Comparison of ENCODE assay signal across 20 cellular contexts in genomic region chr14:105007593-105008264, GRCh38. TPM values are rescaled to one million over a fixed set of nuclear protein-coding genes. Genes with fewer than 3 reads are reported as not detected.
A peak's percentile ranks its signal among the peaks of the same experiment; 100 is the strongest.
DNase-seq lines count a peak whose midpoint lies in the region; ATAC-seq and TF ChIP-seq lines count a peak whose summit lies in the region.
"Had no signal": no experiment of that assay in that cellular context is flagged by ENCODE, and none has a peak within 500 bp of the region (broad histone marks: within the 10 kb centered on the region; RNA-seq: fewer than 3 reads in every experiment).

No MANE protein-coding gene starts in this region.

- peaks cover 31% of the 10 kb centered on the region for H3K36me3 ChIP-seq in osteoblast (ENCODE audit: insufficient read depth, low read length)

- no peak overlapping the region for H3K27ac ChIP-seq in osteoblast (ENCODE audit: low read depth, low read length)

- H3K27ac Mint-ChIP-seq in WTC11: peak overlapping the region; percentile 72; the same call in 1 of the 2 replicates
- H3K27ac Mint-ChIP-seq: B cell had no signal

- H3K4me1 ChIP-seq in osteoblast (ENCODE audit: insufficient read depth, low read length): peaks cover 2% of the 10 kb centered on the region

- no peaks in the 10 kb centered on the region for H3K9me3 Mint-ChIP-seq in WTC11
- H3K9me3 Mint-ChIP-seq: CD4-positive, alpha-beta memory T cell had no signal

- H3K36me3 Mint-ChIP-seq in WTC11: peaks cover 21% of the 10 kb centered on the region

- DNase-seq in WTC11 (ENCODE audit: low spot score) (no peak), osteoblast (ENCODE audit: insufficient read length, low spot score, missing footprints) (peak; percentile 37), NK-92 (lab: John Stamatoyannopoulos, UW; ENCODE audit: unreplicated experiment) (no peak)
- no peak for DNase-seq in activated CD8-positive, alpha-beta memory T cell treated with anti-CD3 and anti-CD28 coated beads, Interleukin-2, amount 50 U/mL, for 4 hours
- DNase-seq: ACHN; CD4-positive, alpha-beta memory T cell; DMS79 treated with DMSO at 0.1 percent for 48 hours; GF-D8; Karpas-422; MM.1S; NCI-H1105; NCI-H1694 treated with DMSO at 0.1 percent for 48 hours; NCI-H446; NCI-H774; SHP77 had no signal

- no peak overlapping the region for H2AFZ ChIP-seq in osteoblast (ENCODE audit: low read length)

- H3K4me3 ChIP-seq in osteoblast (ENCODE audit: insufficient read depth, low read length): no peak overlapping the region

- H4K20me1 ChIP-seq in osteoblast (ENCODE audit: insufficient read depth, low read length): peaks cover 3% of the 10 kb centered on the region

- CTCF ChIA-PET in WTC11 (lab: Charles Lee): no interaction called here

- H3K4me1 Mint-ChIP-seq in WTC11: no peaks in the 10 kb centered on the region

- TF ChIP-seq POLR2A in GM18951 (IDR thresholded peaks at IDR 0.05; ENCODE audit: extremely low read depth, insufficient read depth, insufficient read length): peak; percentile 16

- no peaks in the 10 kb centered on the region for H3K9me3 ChIP-seq in osteoblast (ENCODE audit: low read depth, low read length)

- POLR2A ChIA-PET in WTC11 (lab: Charles Lee): no interaction called here

- no peak overlapping the region for H3K4me3 Mint-ChIP-seq in WTC11
- H3K4me3 Mint-ChIP-seq: B cell; CD4-positive, alpha-beta memory T cell had no signal

- no peaks in the 10 kb centered on the region for H3K27me3 ChIP-seq in osteoblast (ENCODE audit: insufficient read depth, low read length)

- in situ Hi-C loops in GM18951 (cut with MboI; ENCODE audit: low sequenced_read_pairs, unreplicated experiment): no loop called here

- H3K4me2 ChIP-seq in osteoblast (ENCODE audit: insufficient read depth, low read length): no peak overlapping the region

- peaks cover 46% of the 10 kb centered on the region for H3K79me2 ChIP-seq in osteoblast (ENCODE audit: insufficient read depth, low read length)

- no peaks in the 10 kb centered on the region for H3K27me3 Mint-ChIP-seq in WTC11 (ENCODE audit: low read depth)
- H3K27me3 Mint-ChIP-seq: B cell; CD4-positive, alpha-beta memory T cell had no signal

- ATAC-seq in WTC11: no peak
- ATAC-seq in activated CD4-positive, CD25-positive, alpha-beta regulatory T cell treated with anti-CD3 and anti-CD28 coated beads, Interleukin-2, amount 50 U/mL, for 24 hours: no peak
- ATAC-seq: SK-N-SH treated with all-trans-retinoic acid at 6 μM for 48 hours had no signal

- TF ChIP-seq CTCF in WTC11 (IDR thresholded peaks at IDR 0.05) (no peak), osteoblast (IDR thresholded peaks at IDR 0.05; ENCODE audit: extremely low read depth, low read depth, low read length) (no peak)

TF ChIP-seq in WTC11, 78 proteins besides CTCF, POLR2A, EP300 and RAD21:
- TF ChIP-seq KAT7 (CRISPR knock-in tag; IDR thresholded peaks at IDR 0.05; ENCODE audit: borderline replicate concordance) (no peak), OVOL2 (CRISPR knock-in tag; IDR thresholded peaks at IDR 0.05; ENCODE audit: borderline replicate concordance) (no peak)
- TF ChIP-seq, protein P1, sequence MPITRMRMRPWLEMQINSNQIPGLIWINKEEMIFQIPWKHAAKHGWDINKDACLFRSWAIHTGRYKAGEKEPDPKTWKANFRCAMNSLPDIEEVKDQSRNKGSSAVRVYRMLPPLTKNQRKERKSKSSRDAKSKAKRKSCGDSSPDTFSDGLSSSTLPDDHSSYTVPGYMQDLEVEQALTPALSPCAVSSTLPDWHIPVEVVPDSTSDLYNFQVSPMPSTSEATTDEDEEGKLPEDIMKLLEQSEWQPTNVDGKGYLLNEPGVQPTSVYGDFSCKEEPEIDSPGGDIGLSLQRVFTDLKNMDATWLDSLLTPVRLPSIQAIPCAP (CRISPR knock-in tag; IDR thresholded peaks at IDR 0.05): no peak
TF ChIP-seq in WTC11: peak in this region for 0.

RNA-seq across cellular contexts. Expression of gene CDCA4, which starts 13.2 kb away (rescaled TPM):
- total RNA-seq in WTC11 (2021) (55.9 to 63.3 TPM (median 58.3 TPM) in 3 replicates), osteoblast (13.3 and 13.8 TPM in 2 replicates)

RNA-seq across cellular contexts. Expression of gene CLBA1, which starts 22.1 kb away (rescaled TPM):
- total RNA-seq in WTC11 (2021): 2.6 to 3.8 TPM (median 2.8 TPM) in 3 replicates
- total RNA-seq in osteoblast: 11.5 and 12.3 TPM in 2 replicates

RNA-seq across cellular contexts. Expression of gene AHNAK2, which starts 29.6 kb away (rescaled TPM):
- total RNA-seq in WTC11 (2021) (3.3 to 3.5 TPM (median 3.4 TPM) in 3 replicates), osteoblast (30.8 and 31.8 TPM in 2 replicates)
- total RNA-seq: B cell had no signal

RNA-seq across cellular contexts. Expression of gene GPR132, which starts 57.5 kb away (rescaled TPM):
- total RNA-seq in WTC11 (2021): 0.09 to 0.13 TPM in 2 of 3 replicates, not detected in the other
- total RNA-seq in osteoblast: under 0.01 TPM in 2 replicates
- total RNA-seq: H1 had no signal
